ENCODE assay signal across 8 cellular contexts in the genomic region with DNA sequence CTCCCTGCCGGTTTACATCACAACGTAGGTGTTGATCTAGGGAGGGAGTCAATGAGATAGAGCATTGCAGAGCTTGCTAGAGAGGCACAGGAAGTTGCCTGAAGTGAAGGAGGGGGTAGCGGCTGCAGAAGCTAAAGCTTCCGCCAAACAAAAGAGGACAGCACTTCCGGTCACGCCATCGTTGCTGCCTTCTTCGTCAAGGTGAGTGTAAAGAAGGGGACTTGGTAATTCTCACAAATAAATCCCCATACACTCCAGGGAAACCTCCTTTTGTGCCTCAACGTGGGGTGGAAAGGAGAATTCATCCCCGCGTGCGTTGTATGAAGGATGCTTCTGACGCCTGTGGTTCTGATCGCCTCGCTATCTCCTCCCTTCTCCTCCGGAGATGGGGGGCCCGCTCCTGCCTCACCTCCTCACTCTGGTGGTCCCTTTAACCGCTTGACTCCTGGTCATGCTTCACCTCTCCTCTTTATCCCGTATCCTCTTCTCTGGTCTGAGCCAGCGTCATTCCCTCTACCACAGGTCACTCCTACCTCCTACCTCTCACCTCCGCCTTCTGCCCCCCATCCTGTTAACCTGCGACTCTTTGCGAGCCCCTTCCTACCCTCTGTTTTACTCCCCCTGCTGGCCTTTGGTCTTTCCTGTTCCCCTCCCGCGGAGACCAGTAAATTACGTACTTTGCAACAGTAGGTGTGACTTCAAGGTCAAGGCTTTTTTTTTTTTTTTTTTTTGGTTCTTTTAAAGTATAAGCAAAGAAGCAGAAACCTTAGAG. TPM values are rescaled to one million over a fixed set of nuclear protein-coding genes. Genes with fewer than 3 reads are reported as not detected.
A peak's percentile ranks its signal among the peaks of the same experiment; 100 is the strongest.
DNase-seq lines count a peak whose midpoint lies in the region; ATAC-seq and TF ChIP-seq lines count a peak whose summit lies in the region.

No MANE protein-coding gene starts in this region.

- DNase-seq in CD8-positive, alpha-beta T cell, result peak; percentile 27 to 76 (median 57)
- DNase-seq in HPDE6-E6E7 (ENCODE audit: extremely low spot score) (peak; percentile 12), Panc1 (ENCODE audit: low read depth, low spot score) (peak; percentile 33), nucleus accumbens (lab: John Stamatoyannopoulos, UW) (peak in 51 of 56 donors; percentile 0 to 75 (median 22))
- DNase-seq in activated effector memory CD4-positive, alpha-beta T cell treated with Interleukin-2 at 50 U/mL for 16 hours, result peak; percentile 33

- TSS peak; percentile 88 for BruUV-seq in Panc1 (replicated peaks; lab: Mats Ljungman, UMichigan)

- no peaks in the 10 kb centered on the region for H3K9me3 ChIP-seq in CD8-positive, alpha-beta T cell (ENCODE audit: low read length)
- H3K9me3 ChIP-seq in Panc1 (ENCODE audit: control insufficient read depth, insufficient read depth, low read depth, low read length), result no peaks in the 10 kb centered on the region
- H3K9me3 ChIP-seq in gastroesophageal sphincter, result no peaks in the 10 kb centered on the region
- H3K9me3 ChIP-seq in thymus (ENCODE audit: control insufficient read depth), result no peaks in the 10 kb centered on the region

- no peak for TF ChIP-seq EP300 in gastroesophageal sphincter (IDR thresholded peaks at IDR 0.05)

- no peaks in the 10 kb centered on the region for H3K36me3 ChIP-seq in CD8-positive, alpha-beta T cell (ENCODE audit: insufficient read depth, low read length)
- H3K36me3 ChIP-seq in Panc1 (ENCODE audit: control insufficient read depth, insufficient read depth, low read length) (no peaks in the 10 kb centered on the region), gastroesophageal sphincter (no peaks in the 10 kb centered on the region), thymus (ENCODE audit: control insufficient read depth, insufficient read depth) (no peaks in the 10 kb centered on the region)

- H3K4me3 ChIP-seq in CD8-positive, alpha-beta T cell (ENCODE audit: low read depth, low read length), result peak overlapping the region; percentile 91
- H3K4me3 ChIP-seq in Panc1 (ENCODE audit: low read depth in 2 of 2, low read length in 2 of 2) (peak overlapping the region; percentile 75 to 86), gastroesophageal sphincter (peak overlapping the region; percentile 59 to 98), thymus (ENCODE audit: low read length) (peak overlapping the region; percentile 66)

- peaks cover 39% of the 10 kb centered on the region for H3K4me1 Mint-ChIP-seq in CD8-positive, alpha-beta T cell (ENCODE audit: low read depth)

- peak; percentile 83 for ATAC-seq in CD8-positive, alpha-beta T cell
- peak; percentile 94 for ATAC-seq in GM19452 (IDR thresholded peaks at IDR 0.05; ENCODE audit: unreplicated experiment)
- ATAC-seq in Panc1, result peak; percentile 99
- no peak for ATAC-seq in gastroesophageal sphincter

- WGBS in gastroesophageal sphincter (ENCODE audit: low coverage in 1 of 2), 2 donors, result 0 to 8% methylated on average over 15 to 22 of the region's 26 CpGs
- 1% methylated on average over 26 of the region's 26 CpGs for whole genome bisulfite sequencing in thymus

- H3K27me3 Mint-ChIP-seq in CD8-positive, alpha-beta T cell (ENCODE audit: low read depth), result peaks cover 1% of the 10 kb centered on the region

- TF ChIP-seq POLR2A in gastroesophageal sphincter (IDR thresholded peaks at IDR 0.05), result no peak

- H3K4me1 ChIP-seq in CD8-positive, alpha-beta T cell (ENCODE audit: insufficient read depth, low read length), result peaks cover 13% of the 10 kb centered on the region
- H3K4me1 ChIP-seq in Panc1 (ENCODE audit: control insufficient read depth, insufficient read depth, low read length) (peaks cover 6% of the 10 kb centered on the region), gastroesophageal sphincter (peaks cover 0 to 7% (median 0%) of the 10 kb centered on the region in 3 donors), thymus (ENCODE audit: control insufficient read depth, insufficient read depth, low read length) (no peaks in the 10 kb centered on the region)

- intact Hi-C loops in CD8-positive, alpha-beta T cell (cut with DNase I, micrococcal nuclease), result loop anchor here (1.0 to 5.0 kb wide), 5 partner anchors 60 to 1279 kb away; partner anchors contain the start of genes GSPT2 (in 1 of the 2) and TSPYL2 (in 1 of the 2)
- intact Hi-C loops in Panc1 (cut with micrococcal nuclease; ENCODE audit: unreplicated experiment), result no loop called here

- TF ChIP-seq CTCF in CD8-positive, alpha-beta T cell (IDR thresholded peaks at IDR 0.05), result no peak
- TF ChIP-seq CTCF in Panc1 (IDR thresholded peaks at IDR 0.05), result peak; percentile 38
- no peak for TF ChIP-seq CTCF in gastroesophageal sphincter (IDR thresholded peaks at IDR 0.05)

- in situ Hi-C loops in Panc1 (cut with HindIII; ENCODE audit: low pct_unique_long_range_greater_than_20kb, low sequenced_read_pairs), result no loop called here

- POLR2A ChIA-PET in CD8-positive, alpha-beta T cell (lab: Charles Lee), result interaction anchor here (0.7 to 3.0 kb wide), 3 partner anchors 23 to 1930 kb away, joined by 3 to 8 read pairs (median 3); no protein-coding TSS in a partner anchor
- POLR2A ChIA-PET in Panc1 (lab: Charles Lee), result interaction anchor here (0.6 to 0.7 kb wide), 2 partner anchors 10 to 90 kb away, joined by 3 to 5 read pairs; no protein-coding TSS in a partner anchor

- H3K4me3 Mint-ChIP-seq in CD8-positive, alpha-beta T cell, result peak overlapping the region; percentile 98

- CTCF ChIA-PET in CD8-positive, alpha-beta T cell (lab: Charles Lee), result no interaction called here
- CTCF ChIA-PET in Panc1 (lab: Charles Lee), result no interaction called here

- H3K27ac Mint-ChIP-seq in CD8-positive, alpha-beta T cell, result peak overlapping the region; percentile 99

- H3K27me3 ChIP-seq in CD8-positive, alpha-beta T cell (ENCODE audit: insufficient read depth, low read length), result no peaks in the 10 kb centered on the region
- H3K27me3 ChIP-seq in Panc1 (ENCODE audit: control insufficient read depth, insufficient read depth, low read length) (no peaks in the 10 kb centered on the region), gastroesophageal sphincter (no peaks in the 10 kb centered on the region), thymus (ENCODE audit: control insufficient read depth, insufficient read depth) (no peaks in the 10 kb centered on the region)

- peak overlapping the region; percentile 91 for H3K27ac ChIP-seq in CD8-positive, alpha-beta T cell (ENCODE audit: low read depth, low read length)
- H3K27ac ChIP-seq in Panc1 (ENCODE audit: low read length), result peak overlapping the region; percentile 80
- peak overlapping the region in 3 of 4 donors; percentile 55 to 61 (median 61) for H3K27ac ChIP-seq in gastroesophageal sphincter
- peak overlapping the region; percentile 59 for H3K27ac ChIP-seq in thymus (ENCODE audit: low read depth)

- peaks cover 18% of the 10 kb centered on the region for H3K36me3 Mint-ChIP-seq in CD8-positive, alpha-beta T cell

- H3K9me3 Mint-ChIP-seq in CD8-positive, alpha-beta T cell, result no peaks in the 10 kb centered on the region

RNA-seq across cellular contexts. Expression of gene GSPT2, which starts 59.9 kb away (rescaled TPM):
- total RNA-seq in CD8-positive, alpha-beta T cell, result 1 to 10 TPM; 6.4 to 6.9 TPM
- 15.7 TPM for total RNA-seq in Panc1 (2021; ENCODE audit: unreplicated experiment)
- polyA plus RNA-seq in Panc1 (2012; ENCODE audit: insufficient read length), result 12.2 TPM
- 1 to 10 TPM; 4.8 to 7.1 (median 6.6) TPM for total RNA-seq in gastroesophageal sphincter
- 18.8 TPM for polyA plus RNA-seq in thymus
